Comparison of ENCODE assay signal across 9 cellular contexts in genomic region chr2:222708274-222708710, GRCh38. TPM values are rescaled to one million over a fixed set of nuclear protein-coding genes. Genes with fewer than 3 reads are reported as not detected.
A peak's percentile ranks its signal among the peaks of the same experiment; 100 is the strongest.
DNase-seq lines count a peak whose midpoint lies in the region; ATAC-seq and TF ChIP-seq lines count a peak whose summit lies in the region.
"Had no signal": no experiment of that assay in that cellular context is flagged by ENCODE, and none has a peak within 500 bp of the region (broad histone marks: within the 10 kb centered on the region; RNA-seq: fewer than 3 reads in every experiment).

No MANE protein-coding gene starts in this region.

- 39 to 70% methylated on average over 7 to 12 of the region's 12 CpGs for WGBS in endodermal cell (ENCODE audit: insufficient coverage in 1 of 2, insufficient read length in 1 of 2), 2 experiments

- H3K4me3 ChIP-seq in endodermal cell (ENCODE audit: low read length): no peak overlapping the region

- H3K36me3 ChIP-seq in endodermal cell (ENCODE audit: control insufficient read depth, insufficient read depth, low read length): no peaks in the 10 kb centered on the region

- H3K27me3 Mint-ChIP-seq in endodermal cell (ENCODE audit: insufficient read depth): peaks cover 11% of the 10 kb centered on the region

- ATAC-seq in HG02759 (IDR thresholded peaks at IDR 0.05; ENCODE audit: unreplicated experiment) (peak; percentile 40), GM21528 (IDR thresholded peaks at IDR 0.05; ENCODE audit: low FRiP score, unreplicated experiment) (no peak)

- peaks cover 4% of the 10 kb centered on the region for H3K4me1 ChIP-seq in endodermal cell (ENCODE audit: control insufficient read depth, insufficient read depth, low read length)

- no peak overlapping the region for H3K9ac ChIP-seq in endodermal cell (ENCODE audit: extremely low read depth, low read length, poor library complexity, severe bottlenecking)

- H3K27ac Mint-ChIP-seq in endodermal cell: no peak overlapping the region

- H3K4me1 Mint-ChIP-seq in endodermal cell: peaks cover 14% of the 10 kb centered on the region

- H3K9me3 ChIP-seq in endodermal cell (ENCODE audit: control insufficient read depth, low read length): no peaks in the 10 kb centered on the region

- H3K9me3 Mint-ChIP-seq in endodermal cell: no peaks in the 10 kb centered on the region

- H3K27me3 ChIP-seq in endodermal cell (ENCODE audit: control insufficient read depth, insufficient read depth, low read length, poor library complexity, severe bottlenecking): peaks cover 8% of the 10 kb centered on the region

- H3K4me3 Mint-ChIP-seq in endodermal cell: no peak overlapping the region

- H3K27ac ChIP-seq in endodermal cell (ENCODE audit: low read depth, low read length): no peak overlapping the region

- in situ Hi-C loops in Caki2 (cut with HindIII; ENCODE audit: low pct_unique_long_range_greater_than_20kb, low sequenced_read_pairs): no loop called here

- peak; percentile 98 for TF ChIP-seq CTCF in endodermal cell (conservative IDR thresholded peaks at IDR 0.05)

- H3K36me3 Mint-ChIP-seq in endodermal cell (ENCODE audit: low read depth): no peaks in the 10 kb centered on the region

- DNase-seq in Caki2 (ENCODE audit: low read depth) (peak; percentile 48), NCI-H82 treated with DMSO at 0.1 percent for 48 hours (lab: John Stamatoyannopoulos, UW; ENCODE audit: unreplicated experiment) (peak; percentile 32), endodermal cell (peak; percentile 91), mucosa of gallbladder (ENCODE audit: low spot score) (peak; percentile 79)
- peak; percentile 92 for DNase-seq in activated CD8-positive, alpha-beta memory T cell treated with anti-CD3 and anti-CD28 coated beads for 24 hours
- peak; percentile 34 to 61 for DNase-seq in stimulated activated CD8-positive, alpha-beta memory T cell treated with anti-CD3 and anti-CD28 coated beads, Interleukin-4, amount 100 ng/mL, for 4 hours (ENCODE audit: low read depth in 2 of 2, low spot score in 1 of 2)

RNA-seq across cellular contexts. Expression of gene MOGAT1, which starts 36.8 kb away (rescaled TPM):
- total RNA-seq in Caki2 (2014; rRNA removed; shearing (Covaris generic); ENCODE audit: low replicate concordance): not detected in 2 replicates
- not detected for total RNA-seq in endodermal cell
- 0.21 TPM for polyA plus RNA-seq in endodermal cell (2013, experiment 1 of 2)
- not detected for polyA plus RNA-seq in endodermal cell (2013, experiment 2 of 2)
- 102 TPM for total RNA-seq in mucosa of gallbladder
- total RNA-seq: activated CD8-positive, alpha-beta memory T cell treated with anti-CD3 and anti-CD28 coated beads for 36 hours had no signal

RNA-seq across cellular contexts. Expression of gene FARSB, which starts 52.4 kb away (rescaled TPM):
- 1.6 and 3.4 TPM in 2 replicates for total RNA-seq in Caki2 (2014; rRNA removed; shearing (Covaris generic); ENCODE audit: low replicate concordance)
- total RNA-seq in endodermal cell (10 to 100 TPM; 15.9 to 18.3 TPM), mucosa of gallbladder (12.1 TPM)
- polyA plus RNA-seq in endodermal cell (2013, experiment 1 of 2): 31.4 TPM
- 28.4 TPM for polyA plus RNA-seq in endodermal cell (2013, experiment 2 of 2)

Comparison
In these comparisons a context has a peak if more than half of its experiments do, and no peak if none do; other contexts are left out.
1. DNase-seq: peak in every context shown above with its lines; median percentile 92 in activated CD8-positive, alpha-beta memory T cell treated with anti-CD3 and anti-CD28 coated beads for 24 hours; 91 in endodermal cell; 79 in mucosa of gallbladder; 48 in Caki2; 48 in stimulated activated CD8-positive, alpha-beta memory T cell treated with anti-CD3 and anti-CD28 coated beads, Interleukin-4, amount 100 ng/mL, for 4 hours; 32 in NCI-H82 treated with DMSO at 0.1 percent for 48 hours.
2. RNA of gene MOGAT1, which starts 36.8 kb away (total RNA-seq): 102 TPM in mucosa of gallbladder (single experiment); not detected in endodermal cell and not detected in Caki2; every median in the first group is over 10 times any median in the second.